ENCODE assay signal across 17 cellular contexts in the genomic region with DNA sequence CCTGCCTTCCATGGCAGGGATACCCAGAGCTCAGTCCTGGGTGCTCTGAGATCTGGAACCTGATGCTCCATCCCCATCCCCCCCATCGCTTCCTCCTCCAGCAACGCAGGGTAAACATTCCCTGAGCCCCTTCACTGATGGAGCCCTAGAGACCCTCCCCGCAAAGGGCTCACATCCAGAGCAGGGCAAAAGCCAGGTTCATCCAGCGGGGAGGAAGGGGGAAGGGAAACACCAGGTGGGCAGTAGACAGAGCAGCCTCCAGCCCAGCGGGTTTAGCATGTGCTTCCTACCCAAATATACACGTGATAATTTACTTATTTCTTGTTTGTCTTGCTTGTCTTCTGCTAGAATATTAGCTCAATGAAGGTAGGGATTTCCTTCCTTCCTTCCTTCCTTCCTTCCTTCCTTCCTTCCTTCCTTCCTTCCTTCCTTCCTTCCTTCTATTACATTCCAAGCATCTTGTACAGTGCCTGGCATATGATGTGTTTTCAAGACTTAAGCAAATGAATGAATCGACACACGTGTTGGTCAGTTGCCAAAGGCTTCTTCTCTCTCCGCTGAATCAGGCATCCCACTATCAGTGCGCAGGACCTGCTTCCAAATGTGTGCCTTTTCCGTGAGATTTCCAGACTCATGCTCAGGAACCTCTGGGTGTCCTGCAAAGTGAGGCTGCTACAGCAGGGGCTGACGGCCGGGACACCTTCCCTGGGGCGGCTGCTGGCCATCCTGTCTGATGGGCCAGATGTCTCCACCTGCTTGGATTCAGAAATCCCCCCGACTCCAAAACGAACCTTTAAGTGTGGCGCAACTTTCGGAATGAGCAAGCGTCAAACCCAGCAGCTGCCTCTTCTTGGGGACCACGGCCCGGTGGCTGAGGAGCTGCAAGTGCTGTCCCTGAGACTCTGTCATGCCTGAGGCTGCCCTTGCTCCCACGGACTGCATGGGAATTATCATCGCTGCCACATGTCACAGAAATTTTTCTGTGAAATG.
A peak's percentile ranks its signal among the peaks of the same experiment; 100 is the strongest.
DNase-seq lines count a peak whose midpoint lies in the region; ATAC-seq and TF ChIP-seq lines count a peak whose summit lies in the region.
"Had no signal": no experiment of that assay in that cellular context is flagged by ENCODE, and none has a peak within 500 bp of the region (broad histone marks: within the 10 kb centered on the region; RNA-seq: fewer than 3 reads in every experiment).

No MANE protein-coding gene starts in this region.

- ATAC-seq in left cardiac atrium: no peak
- ATAC-seq: CD8-positive, alpha-beta T cell; HepG2 had no signal

- peaks cover 16% of the 10 kb centered on the region for H3K27me3 Mint-ChIP-seq in endodermal cell (ENCODE audit: insufficient read depth)

- H4K8ac ChIP-seq in trophoblast cell (ENCODE audit: low read depth, low read length): no peak overlapping the region

- no peak overlapping the region for H4K12ac ChIP-seq in trophoblast cell (ENCODE audit: low read depth, low read length)

- H3K36me3 ChIP-seq in left ventricle myocardium inferior (no peaks in the 10 kb centered on the region), endodermal cell (ENCODE audit: control insufficient read depth, insufficient read depth, low read length) (no peaks in the 10 kb centered on the region), trophoblast cell (ENCODE audit: control insufficient read depth in 1 of 2, insufficient read depth in 2 of 2, low read length in 2 of 2) (no peaks in the 10 kb centered on the region)
- H3K36me3 ChIP-seq: SJCRH30 had no signal

- no peaks in the 10 kb centered on the region for H3K36me3 Mint-ChIP-seq in endodermal cell (ENCODE audit: low read depth)
- H3K36me3 Mint-ChIP-seq: CD8-positive, alpha-beta T cell had no signal

- H2BK120ac ChIP-seq in trophoblast cell (ENCODE audit: insufficient read depth, low read length, poor library complexity): no peak overlapping the region

- no peaks in the 10 kb centered on the region for H3K79me2 ChIP-seq in trophoblast cell (ENCODE audit: control insufficient read depth, insufficient read depth, low read length, poor library complexity)

- no peak overlapping the region for H2AK5ac ChIP-seq in trophoblast cell (ENCODE audit: low read length)

- no peak overlapping the region for H2BK5ac ChIP-seq in trophoblast cell (ENCODE audit: low read depth, low read length, poor library complexity)

- H3K4ac ChIP-seq in trophoblast cell (ENCODE audit: low read depth, low read length): no peak overlapping the region

- no peak overlapping the region for H2AFZ ChIP-seq in trophoblast cell (ENCODE audit: insufficient read depth, low read length, poor library complexity)

- H3K9me3 Mint-ChIP-seq in endodermal cell: no peaks in the 10 kb centered on the region

- no peak overlapping the region for H3K4me3 Mint-ChIP-seq in endodermal cell
- H3K4me3 Mint-ChIP-seq: CD8-positive, alpha-beta T cell had no signal

- TF ChIP-seq CTCF in left ventricle myocardium inferior (IDR thresholded peaks at IDR 0.05; ENCODE audit: borderline replicate concordance) (no peak), endodermal cell (conservative IDR thresholded peaks at IDR 0.05) (no peak)

- no peak overlapping the region for H3K4me3 ChIP-seq in left ventricle myocardium inferior
- no peak overlapping the region for H3K4me3 ChIP-seq in endodermal cell (ENCODE audit: low read length)
- peak overlapping the region; percentile 60 for H3K4me3 ChIP-seq in trophoblast cell (ENCODE audit: low read depth, low read length)
- H3K4me3 ChIP-seq: SJCRH30 had no signal

- H3K27ac ChIP-seq in left ventricle myocardium inferior (replicated peaks): no peak overlapping the region
- no peak overlapping the region for H3K27ac ChIP-seq in endodermal cell (ENCODE audit: low read depth, low read length)
- no peak overlapping the region for H3K27ac ChIP-seq in trophoblast cell (ENCODE audit: low read depth, low read length)
- H3K27ac ChIP-seq: SJCRH30 had no signal

- H3K18ac ChIP-seq in trophoblast cell (ENCODE audit: low read length): no peak overlapping the region

- H2BK12ac ChIP-seq in trophoblast cell (ENCODE audit: low read length): no peak overlapping the region

- peaks cover 58% of the 10 kb centered on the region for H3K27me3 ChIP-seq in left ventricle myocardium inferior (ENCODE audit: low read depth)
- no peaks in the 10 kb centered on the region for H3K27me3 ChIP-seq in endodermal cell (ENCODE audit: control insufficient read depth, insufficient read depth, low read length, poor library complexity, severe bottlenecking)
- no peaks in the 10 kb centered on the region for H3K27me3 ChIP-seq in trophoblast cell (ENCODE audit: insufficient read depth, low read length)

- H3K23ac ChIP-seq in trophoblast cell (ENCODE audit: low read length): no peak overlapping the region

- H3K9me3 ChIP-seq in left ventricle myocardium inferior (replicated peaks) (peaks cover 14% of the 10 kb centered on the region), endodermal cell (ENCODE audit: control insufficient read depth, low read length) (no peaks in the 10 kb centered on the region), trophoblast cell (ENCODE audit: insufficient read depth, low read depth, low read length) (no peaks in the 10 kb centered on the region)
- H3K9me3 ChIP-seq: SJCRH30 had no signal

- no peak overlapping the region for H3K9ac ChIP-seq in endodermal cell (ENCODE audit: extremely low read depth, low read length, poor library complexity, severe bottlenecking)
- H3K9ac ChIP-seq in trophoblast cell (ENCODE audit: low read length): no peak overlapping the region

- no peak overlapping the region for H3K27ac Mint-ChIP-seq in endodermal cell
- H3K27ac Mint-ChIP-seq: CD8-positive, alpha-beta T cell had no signal

- H3K4me1 Mint-ChIP-seq in endodermal cell: peaks cover 7% of the 10 kb centered on the region

- 86 to 91% methylated on average over 21 of the region's 23 CpGs for WGBS in endodermal cell (ENCODE audit: insufficient coverage in 1 of 2, insufficient read length in 1 of 2), 2 experiments
- no CpG with 5 or more reads among the region's 23 CpGs for whole genome bisulfite sequencing in trophoblast cell (ENCODE audit: extremely low coverage, insufficient coverage, insufficient read length)

- H3K14ac ChIP-seq in trophoblast cell (ENCODE audit: low read length): no peak overlapping the region

- H3K4me2 ChIP-seq in trophoblast cell (ENCODE audit: low read length): no peak overlapping the region

- H3K4me1 ChIP-seq in left ventricle myocardium inferior (no peaks in the 10 kb centered on the region), endodermal cell (ENCODE audit: control insufficient read depth, insufficient read depth, low read length) (peaks cover 7% of the 10 kb centered on the region), trophoblast cell (ENCODE audit: control insufficient read depth in 1 of 2, insufficient read depth in 2 of 2, low read length in 2 of 2) (no peaks in the 10 kb centered on the region)
- H3K4me1 ChIP-seq: SJCRH30 had no signal

- intact Hi-C loops in left ventricle myocardium inferior (cut with micrococcal nuclease): no loop called here
- intact Hi-C loops in left cardiac atrium (cut with DNase I): no loop called here

- no peaks in the 10 kb centered on the region for H3K79me1 ChIP-seq in trophoblast cell (ENCODE audit: low read length)

- no peak overlapping the region for H4K91ac ChIP-seq in trophoblast cell (ENCODE audit: low read depth, low read length)

- DNase-seq in left ventricle myocardium inferior: peak; percentile 8
- no peak for DNase-seq in left cardiac atrium
- peak; percentile 28 for DNase-seq in endodermal cell
- DNase-seq in trophoblast cell: no peak
- no peak for DNase-seq in DMS79 (lab: John Stamatoyannopoulos, UW)
- no peak for DNase-seq in NCI-H1105 treated with DMSO at 0.1 percent for 48 hours (lab: John Stamatoyannopoulos, UW)
- no peak for DNase-seq in DMS79 treated with DMSO at 0.1 percent for 48 hours (lab: John Stamatoyannopoulos, UW)
- DNase-seq: Calu3; CD8-positive, alpha-beta T cell; GOT3; KBM-7; NCI-H1105; NCI-H1694; NCI-H524; NCI-H82; SJCRH30 had no signal

Comparison
In these comparisons a context has a peak if more than half of its experiments do, and no peak if none do; other contexts are left out.
1. DNase-seq: peak in left ventricle myocardium inferior (single experiment) and endodermal cell (single experiment); none in left cardiac atrium (single experiment), trophoblast cell (0 of 2), DMS79 (single experiment), NCI-H1105 treated with DMSO at 0.1 percent for 48 hours (single experiment) and DMS79 treated with DMSO at 0.1 percent for 48 hours (single experiment).